19 cellular contexts compared by ENCODE assay signal in genomic region chr3:51719413-51720025, GRCh38. TPM values are rescaled to one million over a fixed set of nuclear protein-coding genes. Genes with fewer than 3 reads are reported as not detected.
DNase-seq lines count a peak whose midpoint lies in the region; ATAC-seq, FAIRE-seq and TF ChIP-seq lines count a peak whose summit lies in the region.
"Had no signal": no experiment of that assay in that cellular context is flagged by ENCODE, and none has a peak within 500 bp of the region (broad histone marks: within the 10 kb centered on the region; RNA-seq: fewer than 3 reads in every experiment).

No MANE protein-coding gene starts in this region.

- no TSS peak for BruUV-seq in K562 (replicated peaks; lab: Mats Ljungman, UMichigan)

- H3K36me3 ChIP-seq in SK-N-SH (replicated peaks in 1 of 2; ENCODE audit: control insufficient read depth in 1 of 2, insufficient read depth in 2 of 2, low read length in 1 of 2), result no peaks in the 10 kb centered on the region
- no peaks in the 10 kb centered on the region for H3K36me3 ChIP-seq in K562 (ENCODE audit: control insufficient read depth, insufficient read depth, low read length)
- no peaks in the 10 kb centered on the region for H3K36me3 ChIP-seq in psoas muscle (ENCODE audit: insufficient read depth in 1 of 2, low read depth in 1 of 2)
- H3K36me3 ChIP-seq: cardiac muscle cell had no signal

- intact Hi-C loops in K562 (cut with micrococcal nuclease) (loop anchor here (5.0 kb wide), 1 partner anchor 83 kb away; no protein-coding TSS in a partner anchor), psoas muscle (cut with DNase I) (loop anchor here in 1 of 2 donors (5.0 kb wide), 1 partner anchor 83 kb away; no protein-coding TSS in a partner anchor)
- intact Hi-C loops in activated CD4-positive, alpha-beta T cell treated with anti-CD3 and anti-CD28 coated beads for 36 hours (cut with DNase I, micrococcal nuclease), result loop anchor here (1.0 to 2.0 kb wide), 2 partner anchors 81 kb away; no protein-coding TSS in a partner anchor

- H3K9ac ChIP-seq in SK-N-SH, result no peak overlapping the region
- no peak overlapping the region for H3K9ac ChIP-seq in K562 (ENCODE audit: insufficient read depth in 1 of 2, low read depth in 2 of 2, low read length in 2 of 2)

- POLR2A ChIA-PET in SK-N-SH (lab: Yijun Ruan, JAX) (no interaction called here), HEK293T (lab: Yijun Ruan, JAX) (no interaction called here), K562 (lab: Yijun Ruan, JAX) (interaction anchor here (0.6 kb wide), 2 partner anchors 86 to 332 kb away, joined by 3 read pairs; no protein-coding TSS in a partner anchor)
- POLR2A ChIA-PET in activated CD4-positive, alpha-beta T cell treated with anti-CD3 and anti-CD28 coated beads for 36 hours (lab: Charles Lee), result no interaction called here

- no peak for TF ChIP-seq POLR2A in K562 (conservative IDR thresholded peaks at IDR 0.05)

- no peak overlapping the region for H3K4me3 Mint-ChIP-seq in T-helper 2 cell treated with Interferon-gamma antibody and Interleukin-4, amounts not matched to agents 5 μg/mL and 100 μg/mL, for 36 hours
- H3K4me3 Mint-ChIP-seq in activated CD4-positive, alpha-beta T cell treated with anti-CD3 and anti-CD28 coated beads for 36 hours, result no peak overlapping the region
- H3K4me3 Mint-ChIP-seq: activated CD4-positive, alpha-beta memory T cell treated with anti-CD3 and anti-CD28 coated beads, Interleukin-2, amount 10 ng/mL, durations not matched to agents 7 days and 5 days; nephron had no signal

- H3K4me3 ChIP-seq in SK-N-SH (ENCODE audit: low read depth in 2 of 2, low read length in 1 of 2) (peak overlapping the region in 1 of 2 experiments; percentile 26; a peak in 1 of 4 replicates), K562 (no peak overlapping the region), psoas muscle (no peak overlapping the region)
- H3K4me3 ChIP-seq: cardiac muscle cell had no signal

- TF ChIP-seq EP300 in SK-N-SH (IDR thresholded peaks at IDR 0.05; ENCODE audit: borderline replicate concordance in 1 of 2, low read depth in 1 of 2, low read length in 1 of 2) (no peak), K562 (IDR thresholded peaks at IDR 0.05; ENCODE audit: low read length) (no peak)

- DNase-seq in SK-N-SH (peak; percentile 45), HEK293T (ENCODE audit: extremely low spot score) (peak; percentile 10), K562 (ENCODE audit: extremely low read depth in 1 of 4, low spot score in 3 of 4) (peak in 2 of 4 experiments; percentile 3 to 16), psoas muscle (no peak), ACHN (no peak)
- no peak for DNase-seq in T-helper 2 cell treated with Interferon-gamma antibody and Interleukin-4, amounts not matched to agents 5 μg/mL and 100 μg/mL, for 36 hours (ENCODE audit: low spot score)
- no peak for DNase-seq in activated CD4-positive, alpha-beta T cell treated with anti-CD3 and anti-CD28 coated beads for 36 hours
- DNase-seq: activated gamma-delta T cell, NCI-H2227 treated with DMSO at 0.1 percent for 48 hours had no signal

- no peaks in the 10 kb centered on the region for H3K9me2 ChIP-seq in SK-N-SH

- ATAC-seq in SK-N-SH treated with all-trans-retinoic acid at 6 μM for 48 hours, result no peak; the same call in 2 of the 3 replicates
- no peak for ATAC-seq in K562
- ATAC-seq in psoas muscle, result no peak
- ATAC-seq in activated CD4-positive, alpha-beta T cell treated with anti-CD3 and anti-CD28 coated beads for 36 hours, result no peak

- H3K4me2 ChIP-seq in SK-N-SH (no peak overlapping the region), K562 (ENCODE audit: insufficient read depth, low read length) (no peak overlapping the region)

- peaks cover 12% of the 10 kb centered on the region for H3K4me1 Mint-ChIP-seq in T-helper 2 cell treated with Interferon-gamma antibody and Interleukin-4, amounts not matched to agents 5 μg/mL and 100 μg/mL, for 36 hours (ENCODE audit: low read depth)
- H3K4me1 Mint-ChIP-seq in activated CD4-positive, alpha-beta T cell treated with anti-CD3 and anti-CD28 coated beads for 36 hours, result peaks cover 15% of the 10 kb centered on the region

- H4K20me1 ChIP-seq in SK-N-SH (ENCODE audit: insufficient read depth) (no peaks in the 10 kb centered on the region), K562 (replicated peaks; ENCODE audit: control insufficient read depth, insufficient read depth, low read length) (no peaks in the 10 kb centered on the region)

- H2AFZ ChIP-seq in SK-N-SH (ENCODE audit: low read depth) (no peak overlapping the region), K562 (ENCODE audit: low read depth, low read length) (no peak overlapping the region)

- TF ChIP-seq CTCF in SK-N-SH (IDR thresholded peaks at IDR 0.05) (peak; percentile 7), K562 (IDR thresholded peaks at IDR 0.05 in 2 of 3, conservative IDR thresholded peaks at IDR 0.05 in 1 of 3; ENCODE audit: insufficient read depth in 2 of 3, low read depth in 1 of 3, low read length in 3 of 3) (peak in 1 of 3 experiments; percentile 13; a peak in 1 of 6 replicates), psoas muscle (IDR thresholded peaks at IDR 0.05) (peak; percentile 1)

- no peaks in the 10 kb centered on the region for H3K9me3 Mint-ChIP-seq in T-helper 2 cell treated with Interferon-gamma antibody and Interleukin-4, amounts not matched to agents 5 μg/mL and 100 μg/mL, for 36 hours
- no peaks in the 10 kb centered on the region for H3K9me3 Mint-ChIP-seq in activated CD4-positive, alpha-beta T cell treated with anti-CD3 and anti-CD28 coated beads for 36 hours (ENCODE audit: low read depth)
- H3K9me3 Mint-ChIP-seq: activated CD4-positive, alpha-beta memory T cell treated with anti-CD3 and anti-CD28 coated beads, Interleukin-2, amount 10 ng/mL, durations not matched to agents 7 days and 5 days; nephron had no signal

- no peak for FAIRE-seq in K562 (lab: Jason Lieb, UNC)
- FAIRE-seq: A204.1, small intestine had no signal

- H3K79me2 ChIP-seq in SK-N-SH (ENCODE audit: insufficient read depth) (no peaks in the 10 kb centered on the region), K562 (ENCODE audit: control insufficient read depth, insufficient read depth, low read length) (no peaks in the 10 kb centered on the region)

- no peaks in the 10 kb centered on the region for H3K9me3 ChIP-seq in SK-N-SH
- H3K9me3 ChIP-seq in K562 (replicated peaks; ENCODE audit: control insufficient read depth, insufficient read depth, low read depth, low read length), result no peaks in the 10 kb centered on the region
- H3K9me3 ChIP-seq in psoas muscle, result no peaks in the 10 kb centered on the region

- CTCF ChIA-PET in SK-N-SH (lab: Yijun Ruan, JAX) (interaction anchor here (0.9 to 6.0 kb wide), 46 partner anchors 10 to 359 kb away, joined by 3 to 138 read pairs (median 6); partner anchors contain the start of genes ABHD14B, ACY1, GRM2 and PARP3), HEK293T (lab: Yijun Ruan, JAX) (interaction anchor here (0.6 to 1.7 kb wide), 10 partner anchors 9 to 1273 kb away, joined by 3 to 9 read pairs (median 4); partner anchors contain the start of gene DCAF1), K562 (lab: Yijun Ruan, JAX; ENCODE audit: low intra/inter-chr PET ratio) (interaction anchor here (1.2 kb wide), 1 partner anchor 425 kb away, joined by 3 read pairs; no protein-coding TSS in a partner anchor)
- CTCF ChIA-PET in activated CD4-positive, alpha-beta T cell treated with anti-CD3 and anti-CD28 coated beads for 36 hours (lab: Charles Lee), result interaction anchor here (0.7 to 3.3 kb wide), 13 partner anchors 8 to 279 kb away, joined by 3 to 25 read pairs (median 3); no protein-coding TSS in a partner anchor

- no peaks in the 10 kb centered on the region for H3K27me3 Mint-ChIP-seq in T-helper 2 cell treated with Interferon-gamma antibody and Interleukin-4, amounts not matched to agents 5 μg/mL and 100 μg/mL, for 36 hours (ENCODE audit: low read depth)
- no peaks in the 10 kb centered on the region for H3K27me3 Mint-ChIP-seq in activated CD4-positive, alpha-beta T cell treated with anti-CD3 and anti-CD28 coated beads for 36 hours
- H3K27me3 Mint-ChIP-seq: activated CD4-positive, alpha-beta memory T cell treated with anti-CD3 and anti-CD28 coated beads, Interleukin-2, amount 10 ng/mL, durations not matched to agents 7 days and 5 days had no signal

- no peak for TF ChIP-seq RAD21 in SK-N-SH (IDR thresholded peaks at IDR 0.05; ENCODE audit: low read length)
- TF ChIP-seq RAD21 in K562 (CRISPR knock-in tag; conservative IDR thresholded peaks at IDR 0.05 in 1 of 2, IDR thresholded peaks at IDR 0.05 in 1 of 2), result no peak

- H3K36me3 Mint-ChIP-seq in T-helper 2 cell treated with Interferon-gamma antibody and Interleukin-4, amounts not matched to agents 5 μg/mL and 100 μg/mL, for 36 hours (ENCODE audit: low read depth), result no peaks in the 10 kb centered on the region
- no peaks in the 10 kb centered on the region for H3K36me3 Mint-ChIP-seq in activated CD4-positive, alpha-beta T cell treated with anti-CD3 and anti-CD28 coated beads for 36 hours (ENCODE audit: low read depth)

- H3K27me3 ChIP-seq in SK-N-SH (ENCODE audit: insufficient read depth), result no peaks in the 10 kb centered on the region
- H3K27me3 ChIP-seq in K562 (ENCODE audit: control insufficient read depth in 2 of 2, insufficient read depth in 2 of 2, low read length in 2 of 2), result peaks cover 0 to 33% of the 10 kb centered on the region in 2 experiments; a peak in 4 of 5 replicates
- no peaks in the 10 kb centered on the region for H3K27me3 ChIP-seq in psoas muscle (ENCODE audit: insufficient read depth in 3 of 3, low read length in 2 of 3)
- H3K27me3 ChIP-seq: cardiac muscle cell had no signal

- H3F3A ChIP-seq in SK-N-SH (replicated peaks; ENCODE audit: insufficient read depth), result no peaks in the 10 kb centered on the region

- WGBS in SK-N-SH (ENCODE audit: low lambda C conversion rate), result 59% methylated on average over 5 of the region's 5 CpGs
- WGBS in K562 (ENCODE audit: insufficient coverage, low coverage, missing lambda C conversion rate), result 23% methylated on average over 5 of the region's 5 CpGs
- WGBS in psoas muscle, 3 donors, result 75 to 79% (median 77%) methylated on average over 5 of the region's 5 CpGs

- no peak overlapping the region for H3K27ac ChIP-seq in SK-N-SH (ENCODE audit: low read depth in 2 of 2, low read length in 1 of 2)
- no peak overlapping the region for H3K27ac ChIP-seq in K562 (ENCODE audit: extremely low read depth, low read depth, low read length)
- H3K27ac ChIP-seq in psoas muscle, result no peak overlapping the region
- H3K27ac ChIP-seq: cardiac muscle cell, epithelial cell of prostate had no signal

- peaks cover 0 to 2% of the 10 kb centered on the region in 2 experiments; a peak in 1 of 4 replicates for H3K4me1 ChIP-seq in SK-N-SH (ENCODE audit: control insufficient read depth in 1 of 2, insufficient read depth in 2 of 2, low read depth in 1 of 2, low read length in 1 of 2)
- no peaks in the 10 kb centered on the region; a peak in 1 of 5 replicates for H3K4me1 ChIP-seq in K562 (replicated peaks in 1 of 2; ENCODE audit: control insufficient read depth in 2 of 2, insufficient read depth in 2 of 2, low read length in 2 of 2)
- no peaks in the 10 kb centered on the region for H3K4me1 ChIP-seq in psoas muscle

- H3K9me1 ChIP-seq in K562 (ENCODE audit: control insufficient read depth, insufficient read depth, low read length), result no peaks in the 10 kb centered on the region

- H3K27ac Mint-ChIP-seq in T-helper 2 cell treated with Interferon-gamma antibody and Interleukin-4, amounts not matched to agents 5 μg/mL and 100 μg/mL, for 36 hours, result no peak overlapping the region
- no peak overlapping the region for H3K27ac Mint-ChIP-seq in activated CD4-positive, alpha-beta T cell treated with anti-CD3 and anti-CD28 coated beads for 36 hours
- H3K27ac Mint-ChIP-seq: activated CD4-positive, alpha-beta memory T cell treated with anti-CD3 and anti-CD28 coated beads, Interleukin-2, amount 10 ng/mL, durations not matched to agents 7 days and 5 days had no signal

- in situ Hi-C loops in K562 (cut with MboI), result no loop called here
- in situ Hi-C loops in ACHN (cut with HindIII; ENCODE audit: low pct_ligation_motif_present, low pct_unique_long_range_greater_than_20kb, low sequenced_read_pairs), result no loop called here

RNA-seq across cellular contexts. Expression of gene GRM2, which starts 12.7 kb away (rescaled TPM):
- 0.15 and 0.24 TPM in 2 replicates for polyA plus RNA-seq in SK-N-SH (2012; rRNA removed)
- 0.01 and 0.16 TPM in 2 replicates for polyA plus RNA-seq in SK-N-SH (2012; cell fraction: cytosol; rRNA removed)
- 0.55 and 0.82 TPM in 2 replicates for polyA plus RNA-seq in SK-N-SH (2012; cell fraction: nucleus; rRNA removed)
- total RNA-seq in K562 (2011; cell fraction: chromatin; rRNA removed; ENCODE audit: low replicate concordance), result 0.14 TPM in 1 of 2 replicates, not detected in the other
- 0.33 TPM in 1 of 2 replicates, not detected in the other for total RNA-seq in K562 (2011; cell fraction: nucleolus; rRNA removed)
- 0.07 and 0.15 TPM in 2 replicates for total RNA-seq in K562 (2011; cell fraction: nucleoplasm; rRNA removed)
- total RNA-seq in K562 (2014; rRNA removed), result not detected in 2 replicates
- total RNA-seq in K562 (2014; rRNA removed; fragmentation: Illumina TruSeq; extraction: Trizol), result not detected in 2 replicates
- not detected in 2 replicates for total RNA-seq in K562 (2015; rRNA removed; fragmentation: Illumina TruSeq; extraction: Trizol)
- total RNA-seq in K562 (2021), result not detected in 2 replicates
- not detected in 2 replicates for polyA plus RNA-seq in K562 (2011; rRNA removed)
- polyA plus RNA-seq in K562 (2011; cell fraction: cytosol; rRNA removed), result not detected in 2 replicates
- polyA plus RNA-seq in K562 (2011; cell fraction: nucleus; rRNA removed), result not detected in 2 replicates
- not detected in 2 replicates for polyA plus RNA-seq in K562 (2012)
- polyA plus RNA-seq in K562 (2014; fragmentation: Illumina TruSeq; extraction: Trizol), result not detected in 2 replicates
- not detected for polyA plus RNA-seq in K562 (2014; fragmentation: Nextera tagmentation; extraction: Ambion mirVana)
- not detected in 2 replicates for polyA plus RNA-seq in K562 (2014; rRNA removed)
- polyA minus RNA-seq in K562 (2011; rRNA and poly(A)+ RNA removed), result not detected in 2 replicates
- not detected in 2 replicates for polyA minus RNA-seq in K562 (2011; cell fraction: cytosol; rRNA and poly(A)+ RNA removed)
- polyA minus RNA-seq in K562 (2011; cell fraction: nucleus; rRNA and poly(A)+ RNA removed), result 0.13 TPM in 1 of 2 replicates, not detected in the other
- under 1 TPM; 0.15 to 0.58 (median 0.42) TPM for total RNA-seq in psoas muscle
- under 1 TPM; 0.09 to 0.13 (median 0.11) TPM for polyA plus RNA-seq in psoas muscle
- total RNA-seq in activated CD4-positive, alpha-beta T cell treated with anti-CD3 and anti-CD28 coated beads for 36 hours, result under 1 TPM; 0.27 to 0.47 TPM
- polyA plus RNA-seq: cardiac muscle cell had no signal

RNA-seq across cellular contexts. Expression of gene TEX264, which starts 48.5 kb away (rescaled TPM):
- 82.1 and 86.0 TPM in 2 replicates for polyA plus RNA-seq in SK-N-SH (2012; rRNA removed)
- polyA plus RNA-seq in SK-N-SH (2012; cell fraction: cytosol; rRNA removed), result 39.3 and 60.0 TPM in 2 replicates
- polyA plus RNA-seq in SK-N-SH (2012; cell fraction: nucleus; rRNA removed), result 71.2 and 84.0 TPM in 2 replicates
- 12.5 and 39.2 TPM in 2 replicates for total RNA-seq in K562 (2011; cell fraction: chromatin; rRNA removed; ENCODE audit: low replicate concordance)
- total RNA-seq in K562 (2011; cell fraction: nucleolus; rRNA removed), result 61.0 and 67.0 TPM in 2 replicates
- total RNA-seq in K562 (2011; cell fraction: nucleoplasm; rRNA removed), result 35.3 and 41.1 TPM in 2 replicates
- 31.0 and 42.5 TPM in 2 replicates for total RNA-seq in K562 (2014; rRNA removed)
- 19.8 and 25.4 TPM in 2 replicates for total RNA-seq in K562 (2014; rRNA removed; fragmentation: Illumina TruSeq; extraction: Trizol)
- total RNA-seq in K562 (2015; rRNA removed; fragmentation: Illumina TruSeq; extraction: Trizol), result 31.3 and 34.7 TPM in 2 replicates
- total RNA-seq in K562 (2021), result 29.5 and 32.1 TPM in 2 replicates
- 31.3 and 35.8 TPM in 2 replicates for polyA plus RNA-seq in K562 (2011; rRNA removed)
- polyA plus RNA-seq in K562 (2011; cell fraction: cytosol; rRNA removed), result 83.8 and 104 TPM in 2 replicates
- polyA plus RNA-seq in K562 (2011; cell fraction: nucleus; rRNA removed), result 35.5 and 49.7 TPM in 2 replicates
- polyA plus RNA-seq in K562 (2012), result 26.9 and 37.0 TPM in 2 replicates
- 44.4 and 47.0 TPM in 2 replicates for polyA plus RNA-seq in K562 (2014; fragmentation: Illumina TruSeq; extraction: Trizol)
- 10 to 100 TPM in 1 of 2 experiments, 1 to 10 TPM in 1; 4.1 to 20.2 TPM for polyA plus RNA-seq in K562 (2014; fragmentation: Nextera tagmentation; extraction: Ambion mirVana)
- polyA plus RNA-seq in K562 (2014; rRNA removed), result 30.1 and 34.9 TPM in 2 replicates
- 35.9 and 38.8 TPM in 2 replicates for polyA minus RNA-seq in K562 (2011; rRNA and poly(A)+ RNA removed)
- 16.5 and 17.7 TPM in 2 replicates for polyA minus RNA-seq in K562 (2011; cell fraction: cytosol; rRNA and poly(A)+ RNA removed)
- 12.3 and 17.1 TPM in 2 replicates for polyA minus RNA-seq in K562 (2011; cell fraction: nucleus; rRNA and poly(A)+ RNA removed)
- total RNA-seq in psoas muscle, result 10 to 100 TPM; 16.8 to 29.6 (median 21.9) TPM
- 10 to 100 TPM; 60.9 to 71.5 (median 66.2) TPM for polyA plus RNA-seq in psoas muscle
- 10 to 100 TPM; 35.3 to 37.4 TPM for total RNA-seq in activated CD4-positive, alpha-beta T cell treated with anti-CD3 and anti-CD28 coated beads for 36 hours

RNA-seq across cellular contexts. Expression of gene IQCF6, which starts 59.5 kb away (rescaled TPM):
- polyA plus RNA-seq in SK-N-SH (2012; rRNA removed) (not detected in 2 replicates), K562 (2011; rRNA removed) (not detected in 2 replicates), K562 (2014; fragmentation: Illumina TruSeq; extraction: Trizol) (not detected in 2 replicates), K562 (2014; fragmentation: Nextera tagmentation; extraction: Ambion mirVana) (not detected), K562 (2014; rRNA removed) (not detected in 2 replicates), psoas muscle (not detected)
- not detected in 2 replicates for polyA plus RNA-seq in SK-N-SH (2012; cell fraction: cytosol; rRNA removed)
- polyA plus RNA-seq in SK-N-SH (2012; cell fraction: nucleus; rRNA removed), result not detected in 2 replicates
- not detected in 2 replicates for total RNA-seq in K562 (2011; cell fraction: chromatin; rRNA removed; ENCODE audit: low replicate concordance)
- not detected in 2 replicates for total RNA-seq in K562 (2011; cell fraction: nucleolus; rRNA removed)
- total RNA-seq in K562 (2011; cell fraction: nucleoplasm; rRNA removed), result not detected in 2 replicates
- total RNA-seq in K562 (2014; rRNA removed) (not detected in 2 replicates), K562 (2014; rRNA removed; fragmentation: Illumina TruSeq; extraction: Trizol) (not detected in 2 replicates), K562 (2015; rRNA removed; fragmentation: Illumina TruSeq; extraction: Trizol) (not detected in 2 replicates), K562 (2021) (not detected in 2 replicates), psoas muscle (not detected)
- polyA plus RNA-seq in K562 (2011; cell fraction: cytosol; rRNA removed), result not detected in 2 replicates
- polyA plus RNA-seq in K562 (2011; cell fraction: nucleus; rRNA removed), result not detected in 2 replicates
- polyA plus RNA-seq in K562 (2012), result 1.3 TPM in 1 of 2 replicates, not detected in the other
- polyA minus RNA-seq in K562 (2011; rRNA and poly(A)+ RNA removed), result not detected in 2 replicates
- polyA minus RNA-seq in K562 (2011; cell fraction: cytosol; rRNA and poly(A)+ RNA removed), result not detected in 2 replicates
- polyA minus RNA-seq in K562 (2011; cell fraction: nucleus; rRNA and poly(A)+ RNA removed), result not detected in 2 replicates
- not detected for total RNA-seq in activated CD4-positive, alpha-beta T cell treated with anti-CD3 and anti-CD28 coated beads for 36 hours
- total RNA-seq: activated CD4-positive, alpha-beta memory T cell treated with anti-CD3 and anti-CD28 coated beads, Interleukin-2, amount 10 ng/mL, durations not matched to agents 7 days and 5 days; cardiac muscle cell; HT1080; liver; temporal lobe had no signal
- polyA plus RNA-seq: cardiac muscle cell, liver, small intestine had no signal

Comparison
In these comparisons a context has a peak if more than half of its experiments do, and no peak if none do; other contexts are left out.
1. DNase-seq: peak in SK-N-SH (single experiment) and HEK293T (single experiment); none in psoas muscle (0 of 2), T-helper 2 cell treated with Interferon-gamma antibody and Interleukin-4, amounts not matched to agents 5 μg/mL and 100 μg/mL, for 36 hours (single experiment), activated CD4-positive, alpha-beta T cell treated with anti-CD3 and anti-CD28 coated beads for 36 hours (single experiment) and ACHN (single experiment).